In the genomic region with DNA sequence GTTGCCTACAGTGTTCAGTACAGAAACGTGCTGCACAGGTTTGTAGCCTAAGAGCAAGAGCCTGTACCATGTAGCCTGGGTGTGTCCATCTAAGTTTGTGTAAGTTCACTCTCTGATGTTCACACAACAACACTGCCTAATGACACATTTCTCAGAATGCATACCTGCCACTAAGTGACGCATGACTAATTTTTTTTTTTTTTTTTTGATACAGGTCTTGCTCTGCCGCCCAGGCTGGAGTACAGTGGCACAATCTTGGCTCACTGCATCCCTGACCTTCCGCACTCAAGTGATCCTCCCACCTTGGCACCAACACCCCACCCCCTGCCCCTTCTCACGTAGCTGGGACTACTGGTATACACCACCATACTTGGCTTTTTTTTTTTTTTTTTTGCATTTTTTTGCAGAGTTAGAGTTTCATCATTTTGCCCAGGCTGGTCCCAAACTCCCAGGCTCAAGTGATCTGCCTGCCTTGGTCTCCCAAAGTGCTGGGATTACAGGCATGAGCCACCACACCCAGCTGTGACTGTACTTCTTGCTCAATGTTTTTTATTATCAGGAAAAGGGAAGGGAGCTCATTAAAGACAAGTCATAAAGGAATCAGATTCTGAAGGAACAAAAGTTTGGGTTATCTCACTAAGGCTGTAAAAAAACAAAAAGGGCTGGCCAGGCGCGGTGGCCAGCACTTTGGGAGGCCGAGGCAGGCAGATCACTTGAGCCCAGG, we compare ENCODE assay signal across 10 cellular contexts. TPM values are rescaled to one million over a fixed set of nuclear protein-coding genes. Genes with fewer than 3 reads are reported as not detected.
A peak's percentile ranks its signal among the peaks of the same experiment; 100 is the strongest.
DNase-seq lines count a peak whose midpoint lies in the region; ATAC-seq, FAIRE-seq and TF ChIP-seq lines count a peak whose summit lies in the region.
"Had no signal": no experiment of that assay in that cellular context is flagged by ENCODE, and none has a peak within 500 bp of the region (broad histone marks: within the 10 kb centered on the region; RNA-seq: fewer than 3 reads in every experiment).

No MANE protein-coding gene starts in this region.

- H3K4me3 Mint-ChIP-seq in astrocyte (ENCODE audit: unreplicated experiment): no peak overlapping the region

- TF ChIP-seq POLR2A in ovary (IDR thresholded peaks at IDR 0.05): no peak

- DNase-seq in GM03348 (ENCODE audit: low spot score) (peak; percentile 58), astrocyte (ENCODE audit: low read depth) (peak; percentile 34), left ventricle myocardium superior (no peak), smooth muscle cell (lab: John Stamatoyannopoulos, UW; ENCODE audit: unreplicated experiment) (no peak), NAMALWA (ENCODE audit: low spot score) (no peak), SHP77 treated with DMSO at 0.1 percent for 48 hours (lab: John Stamatoyannopoulos, UW) (no peak), ovary (no peak), NOMO-1 (lab: John Stamatoyannopoulos, UW; ENCODE audit: unreplicated experiment in 2 of 2) (no peak)
- DNase-seq: Karpas-422 had no signal

- H4K20me1 ChIP-seq in astrocyte (ENCODE audit: insufficient read depth, low read length): no peaks in the 10 kb centered on the region
- H4K20me1 ChIP-seq in smooth muscle cell (ENCODE audit: low read depth): no peaks in the 10 kb centered on the region

- peak overlapping the region; percentile 23 for H3K27ac Mint-ChIP-seq in astrocyte (ENCODE audit: unreplicated experiment)

- no peak for TF ChIP-seq EP300 in ovary (IDR thresholded peaks at IDR 0.05)

- H2AFZ ChIP-seq in astrocyte (ENCODE audit: low read depth, low read length) (no peak overlapping the region), smooth muscle cell (ENCODE audit: low read depth) (no peak overlapping the region)

- H3K36me3 Mint-ChIP-seq in astrocyte (ENCODE audit: low read depth, unreplicated experiment): no peaks in the 10 kb centered on the region

- H3K9me3 Mint-ChIP-seq in astrocyte (ENCODE audit: unreplicated experiment): no peaks in the 10 kb centered on the region

- H3K9me3 ChIP-seq in astrocyte (ENCODE audit: insufficient read depth, low read depth, low read length) (no peaks in the 10 kb centered on the region), smooth muscle cell (replicated peaks; ENCODE audit: low read depth) (no peaks in the 10 kb centered on the region), ovary (no peaks in the 10 kb centered on the region)

- no peak overlapping the region for H3K4me3 ChIP-seq in astrocyte (ENCODE audit: insufficient read depth, low read depth, low read length)
- no peak overlapping the region for H3K4me3 ChIP-seq in smooth muscle cell
- no peak overlapping the region for H3K4me3 ChIP-seq in ovary

- ATAC-seq in left ventricle myocardium superior: peak; percentile 62

- FAIRE-seq in astrocyte (lab: Jason Lieb, UNC): no peak

- TF ChIP-seq CTCF in astrocyte (IDR thresholded peaks at IDR 0.05; ENCODE audit: insufficient read depth, low read depth, low read length) (no peak), smooth muscle cell (IDR thresholded peaks at IDR 0.05; ENCODE audit: borderline replicate concordance, insufficient read depth, poor library complexity, severe bottlenecking) (no peak), ovary (IDR thresholded peaks at IDR 0.05) (no peak)

- H3K79me2 ChIP-seq in astrocyte (ENCODE audit: insufficient read depth, low read length) (no peaks in the 10 kb centered on the region), smooth muscle cell (ENCODE audit: low read depth) (no peaks in the 10 kb centered on the region)

- H3K4me1 ChIP-seq in astrocyte (ENCODE audit: insufficient read depth, low read length) (no peaks in the 10 kb centered on the region), smooth muscle cell (ENCODE audit: low read depth) (peaks cover 5% of the 10 kb centered on the region), ovary (ENCODE audit: insufficient read depth) (peaks cover 3% of the 10 kb centered on the region)

- intact Hi-C loops in left ventricle myocardium superior (cut with micrococcal nuclease): no loop called here
- intact Hi-C loops in ovary (cut with DNase I): no loop called here

- no peaks in the 10 kb centered on the region for H3F3A ChIP-seq in smooth muscle cell (ENCODE audit: low read depth)

- H3K27ac ChIP-seq in astrocyte (ENCODE audit: low read depth, low read length) (no peak overlapping the region), smooth muscle cell (ENCODE audit: low read depth) (peak overlapping the region; percentile 59), ovary (no peak overlapping the region)

- no peaks in the 10 kb centered on the region for H3K27me3 ChIP-seq in astrocyte (ENCODE audit: insufficient read depth, low read length)
- H3K27me3 ChIP-seq in smooth muscle cell (ENCODE audit: low read depth): no peaks in the 10 kb centered on the region
- no peaks in the 10 kb centered on the region for H3K27me3 ChIP-seq in ovary

- peaks cover 8% of the 10 kb centered on the region for H3K27me3 Mint-ChIP-seq in astrocyte (ENCODE audit: low read depth, unreplicated experiment)

- peaks cover 2% of the 10 kb centered on the region for H3K4me1 Mint-ChIP-seq in astrocyte (ENCODE audit: low read depth, unreplicated experiment)

- H3K4me2 ChIP-seq in astrocyte (ENCODE audit: low read length) (no peak overlapping the region), smooth muscle cell (no peak overlapping the region)

- WGBS in smooth muscle cell (ENCODE audit: low lambda C conversion rate): 75% methylated on average over 8 of the region's 8 CpGs
- 66 to 70% (median 69%) methylated on average over 8 of the region's 8 CpGs for WGBS in ovary, 3 donors

- H3K9ac ChIP-seq in astrocyte (ENCODE audit: low read length): no peak overlapping the region
- no peak overlapping the region for H3K9ac ChIP-seq in smooth muscle cell (ENCODE audit: low read depth)

- no peaks in the 10 kb centered on the region for H3K36me3 ChIP-seq in astrocyte (ENCODE audit: insufficient read depth, low read length)
- no peaks in the 10 kb centered on the region for H3K36me3 ChIP-seq in smooth muscle cell (ENCODE audit: low read depth)
- no peaks in the 10 kb centered on the region for H3K36me3 ChIP-seq in ovary

RNA-seq across cellular contexts. Expression of a gene that starts 10.0 kb away (rescaled TPM):
- total RNA-seq in astrocyte: 116 and 119 TPM in 2 replicates
- 75.1 TPM for total RNA-seq in left ventricle myocardium superior
- 56.6 and 71.2 TPM in 2 replicates for total RNA-seq in smooth muscle cell
- polyA plus RNA-seq in smooth muscle cell: 11.3 and 14.4 TPM in 2 replicates
- total RNA-seq in ovary: 100 to 1,000 TPM in 2 of 7 donors, 10 to 100 TPM in 5; 55.7 to 103 (median 82.5) TPM
- 10 to 100 TPM; 50.0 to 54.1 TPM for polyA plus RNA-seq in ovary

RNA-seq across cellular contexts. Expression of a gene that starts 16.6 kb away (rescaled TPM):
- total RNA-seq in astrocyte (not detected in 2 replicates), left ventricle myocardium superior (not detected), smooth muscle cell (not detected in 2 replicates), ovary (under 1 TPM in 1 of 7 donors, not detected in 6; 0.47 TPM)
- polyA plus RNA-seq in smooth muscle cell (not detected in 2 replicates), ovary (not detected)
- total RNA-seq: OCI-LY7 had no signal

RNA-seq across cellular contexts. Expression of a gene that starts 27.1 kb away (rescaled TPM):
- not detected in 2 replicates for total RNA-seq in astrocyte
- total RNA-seq in left ventricle myocardium superior: 0.42 TPM
- total RNA-seq in smooth muscle cell: not detected in 2 replicates
- not detected in 2 replicates for polyA plus RNA-seq in smooth muscle cell
- 1 to 10 TPM in 3 of 7 donors, under 1 TPM in 2, not detected in 2; 0.33 to 1.2 (median 1.1) TPM for total RNA-seq in ovary
- polyA plus RNA-seq in ovary: under 1 TPM in 1 of 2 donors, not detected in 1; 0.62 TPM
- total RNA-seq: OCI-LY7 had no signal

RNA-seq across cellular contexts. Expression of a gene that starts 55.9 kb away (rescaled TPM):
- 24.9 and 29.5 TPM in 2 replicates for total RNA-seq in astrocyte
- 50.5 TPM for total RNA-seq in left ventricle myocardium superior
- total RNA-seq in smooth muscle cell: 35.7 and 46.5 TPM in 2 replicates
- polyA plus RNA-seq in smooth muscle cell: 57.7 and 76.5 TPM in 2 replicates
- 100 to 1,000 TPM in 1 of 7 donors, 10 to 100 TPM in 4, 1 to 10 TPM in 2; 7.1 to 258 (median 28.1) TPM for total RNA-seq in ovary
- polyA plus RNA-seq in ovary: 10 to 100 TPM; 18.7 to 27.4 TPM
- total RNA-seq: OCI-LY7 had no signal

Comparison
In these comparisons a context has a peak if more than half of its experiments do, and no peak if none do; other contexts are left out.
1. DNase-seq: peak in GM03348 (single experiment) and astrocyte (single experiment); none in left ventricle myocardium superior (single experiment), smooth muscle cell (single experiment), NAMALWA (single experiment), SHP77 treated with DMSO at 0.1 percent for 48 hours (single experiment), ovary (0 of 5) and NOMO-1 (0 of 2).